1 cellular context compared by ENCODE assay signal in genomic region chr7:140322759-140323158, GRCh38.
TF ChIP-seq lines count a peak whose summit lies in the region.

No MANE protein-coding gene starts in this region.

TF ChIP-seq in K562, 482 proteins besides CTCF, POLR2A, EP300 and RAD21 (continued from another document and continues in another):
- TF ChIP-seq ZBTB7A (IDR thresholded peaks at IDR 0.05; ENCODE audit: borderline replicate concordance, control insufficient read depth, low read depth, low read length) (no peak), RBM34 (IDR thresholded peaks at IDR 0.05; ENCODE audit: borderline replicate concordance, insufficient read depth, low read length) (no peak), OTX1 (CRISPR knock-in tag; IDR thresholded peaks at IDR 0.05) (no peak), AFF1 (IDR thresholded peaks at IDR 0.05; ENCODE audit: low read depth in 1 of 2, partially characterized antibody in 2 of 2) (peak in 1 of 2 experiments; percentile 48), ZNF124 (CRISPR knock-in tag; IDR thresholded peaks at IDR 0.05) (no peak), PCBP1 (IDR thresholded peaks at IDR 0.05; ENCODE audit: low read depth, low read length, poor library complexity, severe bottlenecking) (no peak), DMBX1 (CRISPR knock-in tag; IDR thresholded peaks at IDR 0.05; ENCODE audit: borderline replicate concordance) (peak; percentile 28; the same call in 1 of the 2 replicates), E2F8 (IDR thresholded peaks at IDR 0.05; ENCODE audit: low read depth, partially characterized antibody) (no peak), ZBTB1 (CRISPR knock-in tag; IDR thresholded peaks at IDR 0.05; ENCODE audit: borderline replicate concordance, low read depth) (no peak), PRDM10 (IDR thresholded peaks at IDR 0.05; ENCODE audit: partially characterized antibody) (no peak), ZNF445 (CRISPR knock-in tag; IDR thresholded peaks at IDR 0.05; ENCODE audit: low read depth) (no peak), MXD1 (CRISPR knock-in tag; IDR thresholded peaks at IDR 0.05; ENCODE audit: borderline replicate concordance, poor library complexity, severe bottlenecking) (no peak), ZNF583 (CRISPR knock-in tag; IDR thresholded peaks at IDR 0.05) (no peak), HMGXB4 (CRISPR knock-in tag; IDR thresholded peaks at IDR 0.05) (no peak), U2AF1 (optimal IDR thresholded peaks at IDR 0.05; ENCODE audit: low read depth, low read length) (no peak), CHD4 (IDR thresholded peaks at IDR 0.05; ENCODE audit: insufficient read depth, insufficient replicate concordance, low read depth, low read length, poor library complexity, severe bottlenecking) (no peak), ZNF75A (CRISPR knock-in tag; IDR thresholded peaks at IDR 0.05) (no peak), MGA (IDR thresholded peaks at IDR 0.05) (peak; percentile 18; the same call in 1 of the 2 replicates), ZNF561 (CRISPR knock-in tag; conservative IDR thresholded peaks at IDR 0.05) (no peak), GATA2 (CRISPR knock-in tag; IDR thresholded peaks at IDR 0.05) (peak; percentile 84), MYC (IDR thresholded peaks at IDR 0.05; ENCODE audit: low read depth, low read length) (peak; percentile 22; the same call in 1 of the 2 replicates), MYC (CRISPR knock-in tag; IDR thresholded peaks at IDR 0.05; ENCODE audit: borderline replicate concordance, low read depth) (no peak), SPI1 (IDR thresholded peaks at IDR 0.05; ENCODE audit: borderline replicate concordance, low read depth, low read length) (no peak), ZBTB5 (IDR thresholded peaks at IDR 0.05) (no peak), U2AF2 (optimal IDR thresholded peaks at IDR 0.05; ENCODE audit: low read depth, low read length) (no peak), SNIP1 (IDR thresholded peaks at IDR 0.05; ENCODE audit: low read depth) (no peak)
